In the genomic region with DNA sequence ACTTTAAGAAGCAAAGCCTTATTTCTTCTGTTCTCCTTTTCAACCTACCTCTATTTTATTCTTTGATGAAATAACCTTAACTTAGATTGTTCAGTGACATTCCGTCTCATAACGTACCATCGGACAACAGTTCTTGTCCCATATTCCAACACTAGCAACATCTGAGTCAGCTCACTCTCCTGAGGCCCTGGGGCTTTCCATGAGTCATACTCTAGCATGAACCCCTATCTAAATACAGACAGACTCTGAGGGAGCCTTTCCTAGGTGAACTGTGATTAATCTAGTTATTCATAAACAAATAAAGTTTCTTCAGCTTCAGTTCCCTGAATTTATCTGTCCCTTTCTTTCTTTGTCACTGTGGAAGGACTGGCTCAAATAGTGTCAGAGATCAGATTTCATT, we compare ENCODE assay signal across 14 cellular contexts.
DNase-seq lines count a peak whose midpoint lies in the region; TF ChIP-seq lines count a peak whose summit lies in the region.
"Had no signal": no experiment of that assay in that cellular context is flagged by ENCODE, and none has a peak within 500 bp of the region (broad histone marks: within the 10 kb centered on the region; RNA-seq: fewer than 3 reads in every experiment).

No MANE protein-coding gene starts in this region.

- peaks cover 16% of the 10 kb centered on the region for H3K9me3 Mint-ChIP-seq in neural crest cell
- H3K9me3 Mint-ChIP-seq in activated naive CD4-positive, alpha-beta T cell treated with anti-CD3 and anti-CD28 coated beads for 36 hours, result peaks cover 13% of the 10 kb centered on the region

- H3K4me3 Mint-ChIP-seq in neural crest cell, result no peak overlapping the region
- H3K4me3 Mint-ChIP-seq in activated naive CD4-positive, alpha-beta T cell treated with anti-CD3 and anti-CD28 coated beads for 36 hours, result no peak overlapping the region
- H3K4me3 Mint-ChIP-seq: activated CD4-positive, alpha-beta memory T cell treated with anti-CD3 and anti-CD28 coated beads, Interleukin-2, amount 10 ng/mL, durations not matched to agents 7 days and 5 days; CD4-positive, CD25-positive, alpha-beta regulatory T cell; natural killer cell had no signal

- intact Hi-C loops in activated naive CD4-positive, alpha-beta T cell treated with anti-CD3 and anti-CD28 coated beads for 36 hours (cut with micrococcal nuclease), result no loop called here

- DNase-seq in EH (ENCODE audit: low read depth), result peak; percentile 77
- DNase-seq in RPMI7951 (ENCODE audit: low read depth), result peak; percentile 95
- DNase-seq in epithelial cell of esophagus (ENCODE audit: low read depth), result peak; percentile 64
- DNase-seq in neural crest cell (ENCODE audit: low read depth, low spot score), result no peak
- no peak for DNase-seq in GDM1 (lab: John Stamatoyannopoulos, UW)
- no peak for DNase-seq in NCI-H510A (lab: John Stamatoyannopoulos, UW)
- DNase-seq in NOMO-1 treated with DMSO at 0.1 percent for 48 hours (lab: John Stamatoyannopoulos, UW; ENCODE audit: unreplicated experiment), result no peak
- no peak for DNase-seq in activated naive CD4-positive, alpha-beta T cell treated with anti-CD3 and anti-CD28 coated beads for 36 hours
- DNase-seq: activated CD4-positive, alpha-beta memory T cell treated with anti-CD3 and anti-CD28 coated beads, Interleukin-2, amount 10 ng/mL, durations not matched to agents 7 days and 5 days; activated effector memory CD4-positive, alpha-beta T cell treated with Interleukin-2 at 50 U/mL for 16 hours; CD4-positive, CD25-positive, alpha-beta regulatory T cell; cerebellar nuclear complex; left cardiac atrium; natural killer cell had no signal

- H3K27me3 Mint-ChIP-seq in neural crest cell (ENCODE audit: low read depth), result peaks cover 2% of the 10 kb centered on the region
- H3K27me3 Mint-ChIP-seq in activated naive CD4-positive, alpha-beta T cell treated with anti-CD3 and anti-CD28 coated beads for 36 hours (ENCODE audit: low read depth), result no peaks in the 10 kb centered on the region
- H3K27me3 Mint-ChIP-seq: activated CD4-positive, alpha-beta memory T cell treated with anti-CD3 and anti-CD28 coated beads, Interleukin-2, amount 10 ng/mL, durations not matched to agents 7 days and 5 days; CD4-positive, CD25-positive, alpha-beta regulatory T cell had no signal

- CTCF ChIA-PET in activated naive CD4-positive, alpha-beta T cell treated with anti-CD3 and anti-CD28 coated beads for 36 hours (lab: Charles Lee), result interaction anchor here (0.5 kb wide), 1 partner anchor 492 kb away, joined by 3 read pairs; no protein-coding TSS in a partner anchor

- H3K36me3 Mint-ChIP-seq in neural crest cell (ENCODE audit: low read depth), result peaks cover 7% of the 10 kb centered on the region
- no peaks in the 10 kb centered on the region for H3K36me3 Mint-ChIP-seq in activated naive CD4-positive, alpha-beta T cell treated with anti-CD3 and anti-CD28 coated beads for 36 hours (ENCODE audit: low read depth)
- H3K36me3 Mint-ChIP-seq: CD4-positive, CD25-positive, alpha-beta regulatory T cell had no signal

- no peak for TF ChIP-seq CTCF in epithelial cell of esophagus (IDR thresholded peaks at IDR 0.05; ENCODE audit: insufficient read depth, low read depth, low read length, missing control alignments)
- no peak for TF ChIP-seq CTCF in neural crest cell (conservative IDR thresholded peaks at IDR 0.05)

- peak overlapping the region; percentile 52 for H3K27ac Mint-ChIP-seq in neural crest cell (ENCODE audit: unreplicated experiment)
- H3K27ac Mint-ChIP-seq in activated naive CD4-positive, alpha-beta T cell treated with anti-CD3 and anti-CD28 coated beads for 36 hours, result no peak overlapping the region
- H3K27ac Mint-ChIP-seq: activated CD4-positive, alpha-beta memory T cell treated with anti-CD3 and anti-CD28 coated beads, Interleukin-2, amount 10 ng/mL, durations not matched to agents 7 days and 5 days; CD4-positive, CD25-positive, alpha-beta regulatory T cell; natural killer cell had no signal

- no peak overlapping the region for H3K4me3 ChIP-seq in epithelial cell of esophagus (ENCODE audit: low read length)

- H3K4me1 Mint-ChIP-seq in neural crest cell, result peaks cover 5% of the 10 kb centered on the region
- no peaks in the 10 kb centered on the region for H3K4me1 Mint-ChIP-seq in activated naive CD4-positive, alpha-beta T cell treated with anti-CD3 and anti-CD28 coated beads for 36 hours (ENCODE audit: low read depth)
- H3K4me1 Mint-ChIP-seq: activated CD4-positive, alpha-beta memory T cell treated with anti-CD3 and anti-CD28 coated beads, Interleukin-2, amount 10 ng/mL, durations not matched to agents 7 days and 5 days; CD4-positive, CD25-positive, alpha-beta regulatory T cell; natural killer cell had no signal

Comparison
In these comparisons a context has a peak if more than half of its experiments do, and no peak if none do; other contexts are left out.
1. DNase-seq: peak in EH (single experiment), RPMI7951 (single experiment) and epithelial cell of esophagus (single experiment); none in neural crest cell (single experiment), GDM1 (single experiment), NCI-H510A (single experiment), NOMO-1 treated with DMSO at 0.1 percent for 48 hours (single experiment) and activated naive CD4-positive, alpha-beta T cell treated with anti-CD3 and anti-CD28 coated beads for 36 hours (single experiment).